29 cellular contexts compared by ENCODE assay signal in genomic region chr5:38383701-38384100, GRCh38.
"Had no signal": no experiment of that assay in that cellular context is flagged by ENCODE, and none has a peak within 500 bp of the region (broad histone marks: within the 10 kb centered on the region; RNA-seq: fewer than 3 reads in every experiment).

No MANE protein-coding gene starts in this region.

- H3K4me3 ChIP-seq: MG63, PC-9, SJCRH30, SK-N-MC had no signal

- DNase-seq: Karpas-422, MG63, NCI-H1048, NCI-H1092 treated with DMSO at 0.1 percent for 48 hours, NCI-H1105 treated with DMSO at 0.1 percent for 48 hours, NCI-H1417, NCI-H1436, NCI-H146, NCI-H1694, NCI-H187, NCI-H2029, NCI-H2081, NCI-H2171 treated with DMSO at 0.1 percent for 48 hours, NCI-H226, NCI-H446 treated with DMSO at 0.1 percent for 48 hours, NCI-H510A, NCI-H524, NCI-H526, NCI-H69, NCI-H748 treated with DMSO at 0.1 percent for 48 hours, NCI-H82, PC-9, SHP77, SIG-M5 had no signal

- H3K36me3 ChIP-seq: MG63, SJCRH30 had no signal

- H3K9ac ChIP-seq: KMS-11 had no signal

- H3K9me3 ChIP-seq: MG63, SJCRH30 had no signal

- ATAC-seq: Panc1 had no signal

- H3K27ac ChIP-seq: KMS-11, PC-9, RWPE1, SJCRH30, SK-N-MC had no signal

- H3K27me3 ChIP-seq: MG63 had no signal

- H3K4me2 ChIP-seq: KMS-11, PC-9 had no signal

- H2AFZ ChIP-seq: PC-9 had no signal

- H3K4me1 ChIP-seq: SJCRH30 had no signal
